ENCODE assay signal across 1 cellular context in genomic region chr3:184142199-184142598, GRCh38.
TF ChIP-seq lines count a peak whose summit lies in the region.

No MANE protein-coding gene starts in this region.

TF ChIP-seq in WTC11, 78 proteins besides CTCF, POLR2A, EP300 and RAD21 (continued from another document):
- no peak for TF ChIP-seq MAX (CRISPR knock-in tag; IDR thresholded peaks at IDR 0.05)
- no peak for TF ChIP-seq ARID4B (CRISPR knock-in tag; IDR thresholded peaks at IDR 0.05; ENCODE audit: borderline replicate concordance)
